In genomic region chr1:240575976-240576666, GRCh38 we compare ENCODE assay signal across 9 cellular contexts. TPM values are rescaled to one million over a fixed set of nuclear protein-coding genes. Genes with fewer than 3 reads are reported as not detected.
DNase-seq lines count a peak whose midpoint lies in the region; ATAC-seq and TF ChIP-seq lines count a peak whose summit lies in the region.
"Had no signal": no experiment of that assay in that cellular context is flagged by ENCODE, and none has a peak within 500 bp of the region (broad histone marks: within the 10 kb centered on the region; RNA-seq: fewer than 3 reads in every experiment).

No MANE protein-coding gene starts in this region.

- no peak overlapping the region for H3K56ac ChIP-seq in H9 (ENCODE audit: insufficient read length, low read depth, low read length)

- H3T11ph ChIP-seq in H9 (ENCODE audit: low read length), result no peak overlapping the region

- H4K91ac ChIP-seq in H9 (ENCODE audit: insufficient read length, low read depth, low read length), result no peak overlapping the region

- H3F3A ChIP-seq in PC-9 (ENCODE audit: insufficient read depth, low read depth), result no peaks in the 10 kb centered on the region

- no peaks in the 10 kb centered on the region for H3K27me3 Mint-ChIP-seq in H9 (ENCODE audit: low read depth)

- no peak overlapping the region for H2BK12ac ChIP-seq in H9 (ENCODE audit: insufficient read length, low read depth, low read length)

- no peak overlapping the region for H2BK20ac ChIP-seq in H9 (ENCODE audit: low read depth, low read length, poor library complexity, severe bottlenecking)

- no peaks in the 10 kb centered on the region for H4K20me1 ChIP-seq in H9 (ENCODE audit: control insufficient read depth, insufficient read depth, insufficient read length)
- H4K20me1 ChIP-seq in PC-9 (ENCODE audit: insufficient read depth), result no peaks in the 10 kb centered on the region

- no peaks in the 10 kb centered on the region for H3K79me1 ChIP-seq in H9 (ENCODE audit: insufficient read depth, low read depth, low read length, poor library complexity, severe bottlenecking)

- H3K4me3 ChIP-seq in PC-9 (no peak overlapping the region), psoas muscle (peak overlapping the region; percentile 20)

- no peak overlapping the region for H2BK120ac ChIP-seq in H9 (ENCODE audit: low read depth, low read length, poor library complexity, severe bottlenecking)

- no peak overlapping the region for H3K23ac ChIP-seq in H9 (ENCODE audit: insufficient read length, low read depth, low read length)

- no peak overlapping the region for H3K4me3 Mint-ChIP-seq in H9

- H3K79me2 ChIP-seq in H9 (ENCODE audit: insufficient read depth, low read length) (no peaks in the 10 kb centered on the region), PC-9 (ENCODE audit: low read depth) (no peaks in the 10 kb centered on the region)

- TF ChIP-seq CTCF in H9 (conservative IDR thresholded peaks at IDR 0.05) (no peak), PC-9 (conservative IDR thresholded peaks at IDR 0.05) (no peak), psoas muscle (IDR thresholded peaks at IDR 0.05) (no peak)

- H3K27me3 ChIP-seq in H9 (ENCODE audit: insufficient read depth, low read length) (no peaks in the 10 kb centered on the region), PC-9 (ENCODE audit: insufficient read depth, low read depth) (no peaks in the 10 kb centered on the region; the same call in 1 of the 2 replicates), psoas muscle (ENCODE audit: insufficient read depth in 3 of 3, low read length in 2 of 3) (no peaks in the 10 kb centered on the region)

- intact Hi-C loops in PC-9 (cut with micrococcal nuclease; ENCODE audit: unreplicated experiment) (no loop called here), psoas muscle (cut with DNase I) (no loop called here)

- H3K9me3 ChIP-seq in H9 (ENCODE audit: control insufficient read depth, low read depth, low read length) (no peaks in the 10 kb centered on the region), PC-9 (ENCODE audit: insufficient read depth, low read depth) (no peaks in the 10 kb centered on the region), psoas muscle (no peaks in the 10 kb centered on the region)

- H3K4me2 ChIP-seq in H9 (ENCODE audit: insufficient read depth, insufficient read length, low read length) (no peak overlapping the region), PC-9 (peak overlapping the region; percentile 49)

- ATAC-seq in psoas muscle, result peak; percentile 61 to 85 (median 68)
- no peak for ATAC-seq in GM18498 (IDR thresholded peaks at IDR 0.05; ENCODE audit: unreplicated experiment)

- H3K27ac ChIP-seq in H9 (ENCODE audit: insufficient read length, low read depth, low read length) (no peak overlapping the region), PC-9 (no peak overlapping the region), psoas muscle (peak overlapping the region; percentile 46)

- H3K4me1 ChIP-seq in H9 (ENCODE audit: insufficient read depth, low read length), result no peaks in the 10 kb centered on the region
- H3K4me1 ChIP-seq in PC-9 (replicated peaks; ENCODE audit: insufficient read depth), result no peaks in the 10 kb centered on the region
- H3K4me1 ChIP-seq in psoas muscle, result no peaks in the 10 kb centered on the region

- no peak overlapping the region for H2BK15ac ChIP-seq in H9 (ENCODE audit: low read depth, low read length)

- peaks cover 4 to 7% of the 10 kb centered on the region in 2 experiments; a peak in 2 of 4 replicates for H3K4me1 Mint-ChIP-seq in H9

- H4K5ac ChIP-seq in H9 (ENCODE audit: insufficient read length, low read depth, low read length), result no peak overlapping the region

- no peaks in the 10 kb centered on the region for H3K23me2 ChIP-seq in H9 (ENCODE audit: insufficient read length, low read depth, low read length, poor library complexity, severe bottlenecking)

- H3K18ac ChIP-seq in H9 (ENCODE audit: insufficient read length, low read depth, low read length), result no peak overlapping the region

- no peak overlapping the region for H3K14ac ChIP-seq in H9 (ENCODE audit: insufficient read depth, low read length)

- no peak overlapping the region for H3K9ac ChIP-seq in H9 (ENCODE audit: extremely low read depth, insufficient read length, low read length)

- no peaks in the 10 kb centered on the region for H3K36me3 Mint-ChIP-seq in H9 (ENCODE audit: insufficient read depth in 1 of 3, low read depth in 3 of 3)

- H2AK5ac ChIP-seq in H9 (ENCODE audit: insufficient read length, low read length), result no peak overlapping the region

- no peaks in the 10 kb centered on the region for H3K9me3 Mint-ChIP-seq in H9

- no peak overlapping the region for H3K4ac ChIP-seq in H9 (ENCODE audit: low read depth, low read length)

- H2AFZ ChIP-seq in H9 (ENCODE audit: low read length) (peak overlapping the region; percentile 68), PC-9 (0 out of 2 replicates have a peak overlapping the region, but pooled peaks have one; percentile 35)

- no CpG with 5 or more reads among the region's 9 CpGs for WGBS in H9 (ENCODE audit: extremely low coverage, insufficient read length, low lambda C conversion rate)
- 24 to 31% (median 24%) methylated on average over 9 of the region's 9 CpGs for WGBS in psoas muscle, 3 donors

- no peak overlapping the region for H2BK5ac ChIP-seq in H9 (ENCODE audit: insufficient read length, low read length)

- POLR2A ChIA-PET in PC-9 (lab: Charles Lee; ENCODE audit: unreplicated experiment), result no interaction called here

- no peak overlapping the region for H4K8ac ChIP-seq in H9 (replicated peaks; ENCODE audit: insufficient read length, low read depth, low read length)

- CTCF ChIA-PET in PC-9 (lab: Charles Lee), result no interaction called here

- DNase-seq in DMS53 treated with DMSO at 0.1 percent for 48 hours (lab: John Stamatoyannopoulos, UW; ENCODE audit: unreplicated experiment) (peak; percentile 25), H9 (no peak), PC-9 (no peak), psoas muscle (no peak), HPDE6-E6E7 (ENCODE audit: extremely low spot score) (no peak), NCI-H2081 (lab: John Stamatoyannopoulos, UW) (no peak)
- peak; percentile 84 for DNase-seq in central memory CD4-positive, alpha-beta T cell

- H3K9me2 ChIP-seq in PC-9 (ENCODE audit: insufficient read depth), result no peaks in the 10 kb centered on the region

- H3K27ac Mint-ChIP-seq in H9, result peak overlapping the region in 1 of 3 experiments; percentile 44; a peak in 3 of 7 replicates

- no peaks in the 10 kb centered on the region for H3K36me3 ChIP-seq in PC-9 (ENCODE audit: low read depth)
- H3K36me3 ChIP-seq in psoas muscle (ENCODE audit: insufficient read depth in 1 of 2, low read depth in 1 of 2), result no peaks in the 10 kb centered on the region

- BruUV-seq in PC-9 (replicated peaks; lab: Mats Ljungman, UMichigan), result no TSS peak

RNA-seq across cellular contexts. Expression of gene GREM2, which starts 35.8 kb away (rescaled TPM):
- total RNA-seq in H9 (2021) (not detected in 2 replicates), PC-9 (2021) (not detected in 2 replicates), psoas muscle (1 to 10 TPM in 2 of 4 donors, under 1 TPM in 2; 0.56 to 9.5 (median 1.3) TPM)
- 1 to 10 TPM in 2 of 3 donors, under 1 TPM in 1; 0.85 to 2.0 (median 1.4) TPM for polyA plus RNA-seq in psoas muscle
- total RNA-seq: pulmonary artery endothelial cell had no signal

Comparison
In these comparisons a context has a peak if more than half of its experiments do, and no peak if none do; other contexts are left out.
1. DNase-seq: peak in DMS53 treated with DMSO at 0.1 percent for 48 hours (single experiment) and central memory CD4-positive, alpha-beta T cell (single experiment); none in H9 (single experiment), PC-9 (0 of 2), psoas muscle (0 of 2), HPDE6-E6E7 (single experiment) and NCI-H2081 (0 of 2).